ENCODE assay signal across 13 cellular contexts in genomic region chr3:129004639-129005295, GRCh38. TPM values are rescaled to one million over a fixed set of nuclear protein-coding genes. Genes with fewer than 3 reads are reported as not detected.
DNase-seq lines count a peak whose midpoint lies in the region; ATAC-seq and FAIRE-seq lines count a peak whose summit lies in the region.
"Had no signal": no experiment of that assay in that cellular context is flagged by ENCODE, and none has a peak within 500 bp of the region (broad histone marks: within the 10 kb centered on the region; RNA-seq: fewer than 3 reads in every experiment).

No MANE protein-coding gene starts in this region.

- peak overlapping the region; percentile 7 for H3K27ac Mint-ChIP-seq in activated naive CD8-positive, alpha-beta T cell treated with anti-CD3 and anti-CD28 coated beads, Interleukin-2, amount 50 U/mL, for 24 hours
- peak overlapping the region in 1 of 10 donors; percentile 64 for H3K27ac Mint-ChIP-seq in naive thymus-derived CD8-positive, alpha-beta T cell

- H3K27me3 Mint-ChIP-seq in activated naive CD8-positive, alpha-beta T cell treated with anti-CD3 and anti-CD28 coated beads, Interleukin-2, amount 50 U/mL, for 24 hours: peaks cover 32% of the 10 kb centered on the region
- H3K27me3 Mint-ChIP-seq in naive thymus-derived CD8-positive, alpha-beta T cell: peaks cover 8 to 23% (median 17%) of the 10 kb centered on the region in 5 donors

- no peak for ATAC-seq in activated naive CD8-positive, alpha-beta T cell treated with anti-CD3 and anti-CD28 coated beads, Interleukin-2, amount 50 U/mL, for 24 hours
- ATAC-seq in naive thymus-derived CD8-positive, alpha-beta T cell: no peak
- ATAC-seq in HG03045 (IDR thresholded peaks at IDR 0.05; ENCODE audit: unreplicated experiment) (no peak), HG02840 (IDR thresholded peaks at IDR 0.05; ENCODE audit: low FRiP score, unreplicated experiment) (no peak)
- ATAC-seq: sciatic nerve had no signal

- no peaks in the 10 kb centered on the region for H3K9me3 Mint-ChIP-seq in activated naive CD8-positive, alpha-beta T cell treated with anti-CD3 and anti-CD28 coated beads, Interleukin-2, amount 50 U/mL, for 24 hours
- H3K9me3 Mint-ChIP-seq in naive thymus-derived CD8-positive, alpha-beta T cell: no peaks in the 10 kb centered on the region
- H3K9me3 Mint-ChIP-seq: CD8-positive, alpha-beta memory T cell had no signal

- POLR2A ChIA-PET in naive thymus-derived CD8-positive, alpha-beta T cell (lab: Charles Lee): interaction anchor here (0.7 to 16.3 kb wide), 7 partner anchors 9 to 240 kb away, joined by 3 to 257 read pairs (median 4); partner anchors contain the start of genes CFAP92 and CNBP

- H3K4me1 Mint-ChIP-seq in activated naive CD8-positive, alpha-beta T cell treated with anti-CD3 and anti-CD28 coated beads, Interleukin-2, amount 50 U/mL, for 24 hours: peaks cover 27% of the 10 kb centered on the region
- peaks cover 18 to 52% (median 45%) of the 10 kb centered on the region in 4 donors for H3K4me1 Mint-ChIP-seq in naive thymus-derived CD8-positive, alpha-beta T cell

- no peaks in the 10 kb centered on the region for H3K36me3 Mint-ChIP-seq in activated naive CD8-positive, alpha-beta T cell treated with anti-CD3 and anti-CD28 coated beads, Interleukin-2, amount 50 U/mL, for 24 hours (ENCODE audit: low read depth)
- H3K36me3 Mint-ChIP-seq in naive thymus-derived CD8-positive, alpha-beta T cell: peaks cover 0 to 2% (median 0%) of the 10 kb centered on the region in 3 donors
- H3K36me3 Mint-ChIP-seq: CD8-positive, alpha-beta memory T cell had no signal

- peak; percentile 4 for FAIRE-seq in HTR-8/SVneo (lab: Jason Lieb, UNC)

- DNase-seq in COLO668 (lab: John Stamatoyannopoulos, UW; ENCODE audit: unreplicated experiment) (peak; percentile 56), HTR-8/SVneo (ENCODE audit: insufficient read length, low spot score) (no peak), NCI-H1105 (lab: John Stamatoyannopoulos, UW) (no peak)
- no peak for DNase-seq in activated naive CD8-positive, alpha-beta T cell treated with anti-CD3 and anti-CD28 coated beads, Interleukin-2, amount 50 U/mL, for 24 hours
- peak in 1 of 10 donors; percentile 53 for DNase-seq in naive thymus-derived CD8-positive, alpha-beta T cell
- DNase-seq: CD8-positive, alpha-beta memory T cell; KG1; NCI-H446 treated with DMSO at 0.1 percent for 48 hours; SIG-M5 had no signal

- no peak overlapping the region for H3K4me3 Mint-ChIP-seq in activated naive CD8-positive, alpha-beta T cell treated with anti-CD3 and anti-CD28 coated beads, Interleukin-2, amount 50 U/mL, for 24 hours
- peak overlapping the region in 7 of 10 donors; percentile 37 to 58 (median 39) for H3K4me3 Mint-ChIP-seq in naive thymus-derived CD8-positive, alpha-beta T cell

RNA-seq across cellular contexts. Expression of gene EFCC1, which starts 3.7 kb away (rescaled TPM):
- total RNA-seq in naive thymus-derived CD8-positive, alpha-beta T cell: under 1 TPM; 0.52 to 0.69 TPM
- under 1 TPM; 0.21 to 0.47 (median 0.32) TPM for polyA plus RNA-seq in naive thymus-derived CD8-positive, alpha-beta T cell
- total RNA-seq: cardiac muscle cell had no signal

RNA-seq across cellular contexts. Expression of gene CFAP92, which starts 10.9 kb away (rescaled TPM):
- 1 to 10 TPM; 1.7 to 2.0 TPM for total RNA-seq in naive thymus-derived CD8-positive, alpha-beta T cell
- polyA plus RNA-seq in naive thymus-derived CD8-positive, alpha-beta T cell: under 1 TPM; 0.18 to 0.23 (median 0.20) TPM

RNA-seq across cellular contexts. Expression of gene GP9, which starts 55.8 kb away (rescaled TPM):
- total RNA-seq in naive thymus-derived CD8-positive, alpha-beta T cell: not detected
- polyA plus RNA-seq in naive thymus-derived CD8-positive, alpha-beta T cell: not detected
- total RNA-seq: cardiac muscle cell; CD8-positive, alpha-beta memory T cell had no signal
- polyA plus RNA-seq: cardiac muscle cell; CD8-positive, alpha-beta memory T cell had no signal
